Comparison of ENCODE assay signal across 16 cellular contexts in genomic region chr10:125079091-125079600, GRCh38.
"Had no signal": no experiment of that assay in that cellular context is flagged by ENCODE, and none has a peak within 500 bp of the region (broad histone marks: within the 10 kb centered on the region; RNA-seq: fewer than 3 reads in every experiment).

No MANE protein-coding gene starts in this region.

- H3K4me1 ChIP-seq: prostate gland had no signal

- DNase-seq: activated CD4-positive, alpha-beta T cell treated with anti-CD3 and anti-CD28 coated beads, Interleukin-2, amount 50 U/mL, for 1 hour; activated CD8-positive, alpha-beta memory T cell treated with anti-CD3 and anti-CD28 coated beads for 24 hours; activated naive CD8-positive, alpha-beta T cell treated with anti-CD3 and anti-CD28 coated beads for 36 hours; amygdala; cortex of kidney; effector CD4-positive, alpha-beta T cell; foreskin fibroblast; mesenchymal stem cell; occipital lobe; tibial artery had no signal

- H3K27me3 ChIP-seq: left lung, tibial artery had no signal

- FAIRE-seq: endothelial cell of umbilical vein had no signal

- ATAC-seq: activated CD4-positive, CD25-positive, alpha-beta regulatory T cell treated with anti-CD3 and anti-CD28 coated beads, Interleukin-2, amount 50 U/mL, for 24 hours; left lung; stimulated activated memory B cell treated with anti-CD40 and anti-IgM and Interleukin-4, amounts not matched to agents 10 μg/mL and 1 μg/mL and 100 μg/mL, for 72 hours had no signal

- H3K9me3 ChIP-seq: left lung, prostate gland, tibial artery had no signal

- H3K27ac ChIP-seq: left lung, prostate gland, SK-N-MC, tibial artery had no signal

- H3K36me3 ChIP-seq: prostate gland had no signal

- H3K4me3 ChIP-seq: left lung, prostate gland, SK-N-MC, tibial artery had no signal
